8 cellular contexts compared by ENCODE assay signal in genomic region chr1:167219646-167220536, GRCh38. TPM values are rescaled to one million over a fixed set of nuclear protein-coding genes. Genes with fewer than 3 reads are reported as not detected.
DNase-seq lines count a peak whose midpoint lies in the region; ATAC-seq, FAIRE-seq and TF ChIP-seq lines count a peak whose summit lies in the region.

No MANE protein-coding gene starts in this region.

- no peak for FAIRE-seq in urothelium cell line (lab: Jason Lieb, UNC)

- H3K4me3 Mint-ChIP-seq in T-cell, result peak overlapping the region; percentile 83 to 94 (median 93)

- DNase-seq in NCI-H146 treated with DMSO at 0.1 percent for 48 hours (lab: John Stamatoyannopoulos, UW; ENCODE audit: unreplicated experiment) (peak; percentile 93), T-cell (peak; percentile 70 to 95 (median 92)), amygdala (lab: John Stamatoyannopoulos, UW) (peak in 43 of 56 donors; percentile 31 to 83 (median 68)), right atrium auricular region (ENCODE audit: low spot score) (peak; percentile 74), pulmonary artery endothelial cell (ENCODE audit: low read depth, low spot score) (peak; percentile 20), urothelium cell line (ENCODE audit: low spot score) (peak; percentile 79)

- CTCF ChIA-PET in T-cell (lab: Charles Lee), result interaction anchor here (0.5 to 2.1 kb wide), 71 partner anchors 8 to 1621 kb away, joined by 3 to 30 read pairs (median 4); partner anchors contain the start of genes CD247 (in 1 of the 2), CREG1 (in 1 of the 2), DCAF6 (in 1 of the 2) and GPA33 (in 1 of the 2)

- H3K27me3 Mint-ChIP-seq in T-cell, result no peaks in the 10 kb centered on the region

- peaks cover 0 to 17% of the 10 kb centered on the region in 2 donors for H3K4me1 ChIP-seq in right atrium auricular region

- ATAC-seq in GM18498 (IDR thresholded peaks at IDR 0.05; ENCODE audit: unreplicated experiment) (peak; percentile 36), HG02884 (IDR thresholded peaks at IDR 0.05; ENCODE audit: unreplicated experiment) (peak; percentile 33), T-cell (replicated peaks in 1 of 4) (peak; percentile 59 to 71 (median 62))

- TF ChIP-seq CTCF in right atrium auricular region (IDR thresholded peaks at IDR 0.05), result no peak

- no peaks in the 10 kb centered on the region for H3K36me3 Mint-ChIP-seq in T-cell

- H3K4me3 ChIP-seq in right atrium auricular region, result peak overlapping the region; percentile 73 to 93

- H3K9me3 Mint-ChIP-seq in T-cell, result peaks cover 0 to 3% (median 2%) of the 10 kb centered on the region in 3 donors

- no peaks in the 10 kb centered on the region for H3K36me3 ChIP-seq in right atrium auricular region

- POLR2A ChIA-PET in T-cell (lab: Charles Lee), result interaction anchor here (0.5 to 1.2 kb wide), 29 partner anchors 13 to 1837 kb away, joined by 3 to 10 read pairs (median 3); partner anchors contain the start of genes CD247 (in 1 of the 2), CREG1 (in 1 of the 2), DCAF6 (in 1 of the 2) and GPA33 (in 1 of the 2)

- peaks cover 28 to 35% (median 31%) of the 10 kb centered on the region in 3 donors for H3K4me1 Mint-ChIP-seq in T-cell

- H3K27ac ChIP-seq in right atrium auricular region, result peak overlapping the region; percentile 80 to 88

- H3K27ac Mint-ChIP-seq in T-cell, result peak overlapping the region; percentile 97 to 98

- H3K9me3 ChIP-seq in right atrium auricular region, result no peaks in the 10 kb centered on the region

- no peaks in the 10 kb centered on the region for H3K27me3 ChIP-seq in right atrium auricular region

RNA-seq across cellular contexts. Expression of gene POU2F1, which starts 0.8 kb away (rescaled TPM):
- total RNA-seq in T-cell, result 10 to 100 TPM; 15.1 to 34.5 (median 22.6) TPM
- 10 to 100 TPM in 1 of 2 donors, 1 to 10 TPM in 1; 7.7 to 10.9 TPM for total RNA-seq in right atrium auricular region
- 4.0 and 5.8 TPM in 2 replicates for total RNA-seq in pulmonary artery endothelial cell

Comparison
In these comparisons a context has a peak if more than half of its experiments do, and no peak if none do; other contexts are left out.
1. Peak in every context shown above with its lines: DNase-seq, ATAC-seq, H3K4me3 ChIP-seq and H3K27ac ChIP-seq.
2. DNase-seq: peak in every context shown above with its lines; median percentile 93 in NCI-H146 treated with DMSO at 0.1 percent for 48 hours; 92 in T-cell; 79 in urothelium cell line; 74 in right atrium auricular region; 68 in amygdala; 20 in pulmonary artery endothelial cell.